8 cellular contexts compared by ENCODE assay signal in the genomic region with DNA sequence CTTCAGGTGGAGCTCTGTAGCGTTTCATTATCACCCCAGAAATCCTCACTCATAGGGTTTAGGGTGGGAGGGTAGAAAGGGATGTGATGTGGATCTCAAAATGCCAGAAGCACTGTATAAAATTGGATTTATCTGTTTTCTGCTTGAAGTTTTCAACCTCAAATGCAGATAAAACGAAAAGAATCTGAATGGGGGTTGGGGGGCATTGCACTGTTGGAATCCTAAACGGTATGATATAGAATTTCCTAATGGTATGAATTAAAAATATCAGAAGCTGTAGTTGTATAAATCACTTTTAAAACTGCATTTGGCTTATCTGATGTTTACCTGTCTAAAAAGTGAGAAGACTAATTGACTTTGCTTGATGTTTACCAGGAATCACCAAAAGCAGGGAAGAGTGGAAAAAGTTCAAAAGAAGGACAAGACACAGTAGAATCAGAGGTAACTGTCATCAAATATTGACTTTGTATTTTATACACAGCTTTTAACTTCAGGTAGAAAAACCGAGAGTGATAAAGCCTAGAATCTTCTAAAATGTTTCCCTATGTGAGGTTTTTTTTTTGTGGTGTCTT. TPM values are rescaled to one million over a fixed set of nuclear protein-coding genes. Genes with fewer than 3 reads are reported as not detected.
DNase-seq lines count a peak whose midpoint lies in the region; ATAC-seq and TF ChIP-seq lines count a peak whose summit lies in the region.

No MANE protein-coding gene starts in this region.

- H3K27ac ChIP-seq in DND-41 (ENCODE audit: low read length) (peak overlapping the region; percentile 11; the same call in 1 of the 2 replicates), RWPE1 (peak overlapping the region; percentile 88), esophagus muscularis mucosa (replicated peaks in 1 of 4) (peak overlapping the region; percentile 81 to 99 (median 91)), parathyroid adenoma (no peak overlapping the region)

- POLR2A ChIA-PET in RWPE1 (lab: Yijun Ruan, JAX; ENCODE audit: low non-redundant PET) = interaction anchor here (0.6 kb wide), 1 partner anchor 1364 kb away, joined by 3 read pairs; no protein-coding TSS in a partner anchor

- H3K4me3 ChIP-seq in DND-41 (ENCODE audit: low read depth in 1 of 2, low read length in 2 of 2) (peak overlapping the region; percentile 51 to 71; a peak in 3 of 4 replicates), esophagus muscularis mucosa (peak overlapping the region; percentile 82 to 99 (median 92)), parathyroid adenoma (ENCODE audit: low read depth, low read length) (peak overlapping the region; percentile 56)

- DNase-seq in DND-41 (no peak), RWPE1 (ENCODE audit: low spot score) (no peak), esophagus muscularis mucosa (ENCODE audit: extremely low spot score) (no peak), T1000 (lab: John Stamatoyannopoulos, UW) (no peak), inferior parietal cortex (ENCODE audit: extremely low spot score) (no peak)
- no peak for DNase-seq in stimulated activated CD4-positive, alpha-beta T cell treated with anti-CD3 and anti-CD28 coated beads, Interleukin-2, amount 100 ng/mL, for 24 hours

- 28% methylated on average over 4 of the region's 4 CpGs for WGBS in esophagus muscularis mucosa

- H3K79me2 ChIP-seq in DND-41 (ENCODE audit: insufficient read depth, low read length) (no peaks in the 10 kb centered on the region; the same call in 1 of the 2 replicates), parathyroid adenoma (no peaks in the 10 kb centered on the region)

- CTCF ChIA-PET in RWPE1 (lab: Yijun Ruan, JAX) = interaction anchor here (0.6 to 1.2 kb wide), 5 partner anchors 8 to 191 kb away, joined by 3 to 5 read pairs (median 3); no protein-coding TSS in a partner anchor

- H3K9ac ChIP-seq in DND-41 (ENCODE audit: low read depth, low read length) (peak overlapping the region; percentile 63), parathyroid adenoma (no peak overlapping the region)

- no peaks in the 10 kb centered on the region for H4K20me1 ChIP-seq in DND-41 (ENCODE audit: insufficient read depth, low read length)

- H3K4me1 ChIP-seq in DND-41 (ENCODE audit: insufficient read depth, low read length) (peaks cover 25% of the 10 kb centered on the region), esophagus muscularis mucosa (peaks cover 18 to 46% (median 41%) of the 10 kb centered on the region in 4 donors), parathyroid adenoma (peaks cover 6% of the 10 kb centered on the region)

- no peak for TF ChIP-seq CTCF in DND-41 (IDR thresholded peaks at IDR 0.05; ENCODE audit: borderline replicate concordance, extremely low read depth, low read length, poor library complexity, severe bottlenecking)
- TF ChIP-seq CTCF in RWPE1 (conservative IDR thresholded peaks at IDR 0.05; ENCODE audit: low read depth) = no peak
- no peak for TF ChIP-seq CTCF in esophagus muscularis mucosa (IDR thresholded peaks at IDR 0.05)
- TF ChIP-seq CTCF in parathyroid adenoma (IDR thresholded peaks at IDR 0.05) = no peak

- no peak for TF ChIP-seq EP300 in esophagus muscularis mucosa (IDR thresholded peaks at IDR 0.05)

- H3K4me2 ChIP-seq in DND-41 (ENCODE audit: insufficient read depth, low read length) = peak overlapping the region; percentile 90
- peak overlapping the region; percentile 83 for H3K4me2 ChIP-seq in parathyroid adenoma (ENCODE audit: low read length)

- H3K9me3 ChIP-seq in DND-41 (ENCODE audit: insufficient read depth, low read length, severe bottlenecking) = no peaks in the 10 kb centered on the region
- no peaks in the 10 kb centered on the region for H3K9me3 ChIP-seq in esophagus muscularis mucosa
- H3K9me3 ChIP-seq in parathyroid adenoma (ENCODE audit: control insufficient read depth, low read length) = no peaks in the 10 kb centered on the region

- no peak for ATAC-seq in DND-41 (ENCODE audit: insufficient read depth, low read depth)
- no peak for ATAC-seq in HG02852 (IDR thresholded peaks at IDR 0.05; ENCODE audit: unreplicated experiment)

- no peak for TF ChIP-seq POLR2A in esophagus muscularis mucosa (IDR thresholded peaks at IDR 0.05; ENCODE audit: low read depth)

- H2AFZ ChIP-seq in DND-41 (ENCODE audit: low read depth, low read length) (peak overlapping the region; percentile 70), parathyroid adenoma (peak overlapping the region; percentile 83)

- no peaks in the 10 kb centered on the region for H3K27me3 ChIP-seq in DND-41 (ENCODE audit: insufficient read depth, low read length, poor library complexity)
- H3K27me3 ChIP-seq in esophagus muscularis mucosa = no peaks in the 10 kb centered on the region
- H3K27me3 ChIP-seq in parathyroid adenoma (ENCODE audit: control insufficient read depth, insufficient read depth, low read length) = no peaks in the 10 kb centered on the region

- H3K36me3 ChIP-seq in DND-41 (ENCODE audit: insufficient read depth, low read length) (peaks cover 24% of the 10 kb centered on the region), esophagus muscularis mucosa (peaks cover 0 to 31% (median 15%) of the 10 kb centered on the region in 4 donors), parathyroid adenoma (ENCODE audit: control insufficient read depth, insufficient read depth, low read length) (no peaks in the 10 kb centered on the region)

- intact Hi-C loops in esophagus muscularis mucosa (cut with DNase I) = loop anchor here (10.0 kb wide), 2 partner anchors 182 to 332 kb away; no protein-coding TSS in a partner anchor

RNA-seq across cellular contexts. Expression of a gene that starts 1.1 kb away (rescaled TPM):
- 100 to 1,000 TPM; 103 to 142 (median 131) TPM for total RNA-seq in esophagus muscularis mucosa
